Comparison of ENCODE assay signal across 8 cellular contexts in genomic region chr14:75982724-75983358, GRCh38. TPM values are rescaled to one million over a fixed set of nuclear protein-coding genes. Genes with fewer than 3 reads are reported as not detected.
DNase-seq lines count a peak whose midpoint lies in the region; TF ChIP-seq lines count a peak whose summit lies in the region.

No MANE protein-coding gene starts in this region.

- H3K9me3 ChIP-seq in PC-9 (ENCODE audit: insufficient read depth, low read depth): no peaks in the 10 kb centered on the region
- no peaks in the 10 kb centered on the region for H3K9me3 ChIP-seq in mesodermal cell (ENCODE audit: control insufficient read depth, low read length)
- no peaks in the 10 kb centered on the region for H3K9me3 ChIP-seq in tibial artery

- intact Hi-C loops in PC-9 (cut with micrococcal nuclease; ENCODE audit: unreplicated experiment): loop anchor here (1.0 to 5.0 kb wide), 7 partner anchors 77 to 676 kb away; partner anchors contain the start of genes ERG28 and TTLL5
- intact Hi-C loops in dorsolateral prefrontal cortex (cut with DNase I): loop anchor here (1.0 to 10.0 kb wide), 8 partner anchors 76 to 408 kb away; partner anchors contain the start of genes FLVCR2 (in 2 of the 2), ERG28 (in 1 of the 2) and TTLL5 (in 1 of the 2)
- intact Hi-C loops in tibial artery (cut with DNase I; ENCODE audit: low total_unique reads): loop anchor here (2.0 to 5.0 kb wide), 2 partner anchors 270 to 321 kb away; partner anchors contain the start of genes ERG28 and TTLL5

- WGBS in mesodermal cell (ENCODE audit: insufficient coverage in 2 of 2), 2 experiments: 4 to 20% methylated on average over 18 to 31 of the region's 35 CpGs

- BruUV-seq in PC-9 (replicated peaks; lab: Mats Ljungman, UMichigan): no TSS peak

- CTCF ChIA-PET in PC-9 (lab: Charles Lee): interaction anchor here (0.6 to 3.2 kb wide), 43 partner anchors 9 to 1704 kb away, joined by 3 to 82 read pairs (median 6); partner anchors contain the start of genes ERG28, FLVCR2 and TTLL5

- H3K27me3 ChIP-seq in PC-9 (ENCODE audit: insufficient read depth, low read depth) (no peaks in the 10 kb centered on the region), dorsolateral prefrontal cortex (no peaks in the 10 kb centered on the region), tibial artery (no peaks in the 10 kb centered on the region)

- H3K79me2 ChIP-seq in PC-9 (ENCODE audit: low read depth): peaks cover 17% of the 10 kb centered on the region

- no peak overlapping the region for H2AFZ ChIP-seq in PC-9

- DNase-seq in DMS 273 (lab: John Stamatoyannopoulos, UW; ENCODE audit: unreplicated experiment) (peak; percentile 91), H4 (ENCODE audit: low spot score) (peak; percentile 39), PC-9 (no peak), dorsolateral prefrontal cortex (peak in 6 of 10 donors; percentile 42 to 55 (median 50)), tibial artery (peak; percentile 49 to 77), GM19238 (ENCODE audit: insufficient read length, low spot score) (no peak)
- DNase-seq in effector CD8-positive, alpha-beta T cell (lab: John Stamatoyannopoulos, UW): no peak

- peak overlapping the region; percentile 85; the same call in 1 of the 2 replicates for H3K4me3 ChIP-seq in PC-9
- H3K4me3 ChIP-seq in dorsolateral prefrontal cortex: peak overlapping the region; percentile 53 to 86 (median 78)
- peak overlapping the region; percentile 66 for H3K4me3 ChIP-seq in mesodermal cell (ENCODE audit: extremely low read depth, insufficient read depth, low read length, poor library complexity, severe bottlenecking)
- H3K4me3 ChIP-seq in tibial artery: peak overlapping the region; percentile 68 to 76

- H3F3A ChIP-seq in PC-9 (ENCODE audit: insufficient read depth, low read depth): peaks cover 1% of the 10 kb centered on the region

- POLR2A ChIA-PET in PC-9 (lab: Charles Lee; ENCODE audit: unreplicated experiment): interaction anchor here (0.5 to 0.7 kb wide), 7 partner anchors 13 to 677 kb away, joined by 3 to 22 read pairs (median 8); partner anchors contain the start of gene FLVCR2

- H3K4me1 ChIP-seq in PC-9 (replicated peaks; ENCODE audit: insufficient read depth) (peaks cover 33% of the 10 kb centered on the region), mesodermal cell (ENCODE audit: control insufficient read depth, insufficient read depth, low read length, poor library complexity, severe bottlenecking) (peaks cover 26% of the 10 kb centered on the region), tibial artery (peaks cover 0 to 61% (median 51%) of the 10 kb centered on the region in 4 donors)

- H3K36me3 ChIP-seq in PC-9 (ENCODE audit: low read depth) (no peaks in the 10 kb centered on the region), mesodermal cell (ENCODE audit: control insufficient read depth, insufficient read depth, low read length) (no peaks in the 10 kb centered on the region), tibial artery (no peaks in the 10 kb centered on the region)

- TF ChIP-seq CTCF in PC-9 (conservative IDR thresholded peaks at IDR 0.05): peak; percentile 29
- peak in 35 of 56 donors; percentile 1 to 67 (median 27) for TF ChIP-seq CTCF in dorsolateral prefrontal cortex (IDR thresholded peaks at IDR 0.05 in 54 of 56, conservative IDR thresholded peaks at IDR 0.05 in 2 of 56; ENCODE audit: low read depth in 1 of 56, partially characterized antibody in 56 of 56)
- TF ChIP-seq CTCF in tibial artery (IDR thresholded peaks at IDR 0.05): peak in 1 of 2 experiments; percentile 24

- H4K20me1 ChIP-seq in PC-9 (ENCODE audit: insufficient read depth): no peaks in the 10 kb centered on the region

- H3K27ac ChIP-seq in PC-9: no peak overlapping the region
- peak overlapping the region in 58 of 59 donors; percentile 21 to 99 (median 96) for H3K27ac ChIP-seq in dorsolateral prefrontal cortex
- H3K27ac ChIP-seq in mesodermal cell (ENCODE audit: low read depth, low read length, severe bottlenecking): no peak overlapping the region
- H3K27ac ChIP-seq in tibial artery: peak overlapping the region; percentile 93 to 99

- peak overlapping the region; percentile 87 for H3K4me2 ChIP-seq in PC-9

- no peaks in the 10 kb centered on the region for H3K9me2 ChIP-seq in PC-9 (ENCODE audit: insufficient read depth)

RNA-seq across cellular contexts. Expression of gene TGFB3, which starts 1.0 kb away (rescaled TPM):
- 1.0 and 2.3 TPM in 2 replicates for total RNA-seq in H4 (2014; rRNA removed; shearing (Covaris generic))
- 2.8 and 7.0 TPM in 2 replicates for total RNA-seq in PC-9 (2021)
- 100 to 1,000 TPM in 13 of 120 experiments, 10 to 100 TPM in 107; 15.5 to 151 (median 45.7) TPM for total RNA-seq in dorsolateral prefrontal cortex
- polyA plus RNA-seq in mesodermal cell (2013, experiment 1 of 2): 3.8 TPM
- 3.4 TPM for polyA plus RNA-seq in mesodermal cell (2013, experiment 2 of 2)

RNA-seq across cellular contexts. Expression of gene IFT43, which starts 2.7 kb away (rescaled TPM):
- total RNA-seq in H4 (2014; rRNA removed; shearing (Covaris generic)): 36.7 and 47.0 TPM in 2 replicates
- 98.8 and 112 TPM in 2 replicates for total RNA-seq in PC-9 (2021)
- total RNA-seq in dorsolateral prefrontal cortex: 10 to 100 TPM; 24.1 to 68.0 (median 40.6) TPM
- 39.2 TPM for polyA plus RNA-seq in mesodermal cell (2013, experiment 1 of 2)
- 39.2 TPM for polyA plus RNA-seq in mesodermal cell (2013, experiment 2 of 2)

Comparison
In these comparisons a context has a peak if more than half of its experiments do, and no peak if none do; other contexts are left out.
1. DNase-seq: peak in DMS 273 (single experiment), H4 (single experiment), dorsolateral prefrontal cortex (6 of 10) and tibial artery (2 of 2); none in PC-9 (0 of 2), effector CD8-positive, alpha-beta T cell (single experiment) and GM19238 (single experiment).
2. H3K27ac ChIP-seq: peak in dorsolateral prefrontal cortex (58 of 59) and tibial artery (2 of 2); none in PC-9 (single experiment) and mesodermal cell (single experiment).
3. Peak in every context shown above with its lines, with median percentiles within 50 percentile points of each other: H3K4me3 ChIP-seq.